ENCODE assay signal across 14 cellular contexts in the genomic region with DNA sequence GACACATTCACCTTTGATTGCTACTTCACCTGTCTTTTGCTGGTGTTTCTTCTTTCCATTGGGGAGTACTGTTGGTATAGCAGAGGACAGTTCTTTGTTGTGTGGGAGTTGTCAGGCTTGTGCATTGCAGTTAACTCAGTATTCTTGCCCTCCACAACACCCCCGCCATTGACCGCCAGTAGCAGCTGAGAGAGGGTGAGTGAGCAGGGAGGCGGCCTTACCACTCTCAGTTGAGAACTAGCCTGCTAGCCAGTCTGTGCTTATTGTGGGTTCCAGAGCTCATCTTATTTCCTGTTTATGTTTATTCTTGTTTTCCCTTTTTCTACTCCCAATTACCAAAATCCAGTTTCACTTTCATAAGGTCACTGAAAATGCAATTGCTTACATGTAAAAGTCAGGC. TPM values are rescaled to one million over a fixed set of nuclear protein-coding genes. Genes with fewer than 3 reads are reported as not detected.
DNase-seq lines count a peak whose midpoint lies in the region; ATAC-seq and TF ChIP-seq lines count a peak whose summit lies in the region.
"Had no signal": no experiment of that assay in that cellular context is flagged by ENCODE, and none has a peak within 500 bp of the region (broad histone marks: within the 10 kb centered on the region; RNA-seq: fewer than 3 reads in every experiment).

No MANE protein-coding gene starts in this region.

- H3K36me3 Mint-ChIP-seq in activated CD8-positive, alpha-beta memory T cell treated with anti-CD3 and anti-CD28 coated beads, Interleukin-2, amount 10 ng/mL, durations not matched to agents 7 days and 5 days, result peaks cover 11% of the 10 kb centered on the region
- H3K36me3 Mint-ChIP-seq in stimulated activated naive B cell treated with anti-CD40 and anti-IgM and Interleukin-4, amounts not matched to agents 10 μg/mL and 1 μg/mL and 100 μg/mL, for 72 hours, result peaks cover 3% of the 10 kb centered on the region in 2 donors

- no peak overlapping the region for H3K4me3 Mint-ChIP-seq in activated CD8-positive, alpha-beta memory T cell treated with anti-CD3 and anti-CD28 coated beads, Interleukin-2, amount 10 ng/mL, durations not matched to agents 7 days and 5 days
- H3K4me3 Mint-ChIP-seq in stimulated activated naive B cell treated with anti-CD40 and anti-IgM and Interleukin-4, amounts not matched to agents 10 μg/mL and 1 μg/mL and 100 μg/mL, for 72 hours, result peak overlapping the region in 1 of 2 donors; percentile 15
- H3K4me3 Mint-ChIP-seq: activated CD4-positive, alpha-beta T cell treated with anti-CD3 and anti-CD28 coated beads, Interleukin-2, amount 10 ng/mL, durations not matched to agents 7 days and 5 days; activated naive CD8-positive, alpha-beta T cell treated with anti-CD3 and anti-CD28 coated beads for 36 hours; dendritic cell treated with granulocyte-macrophage colony-stimulating factor and Interleukin-4, amounts not matched to agents 40 ng/mL and 50 ng/mL, for 4 days had no signal

- CTCF ChIA-PET in activated CD8-positive, alpha-beta memory T cell treated with anti-CD3 and anti-CD28 coated beads, Interleukin-2, amount 10 ng/mL, durations not matched to agents 7 days and 5 days (lab: Charles Lee), result interaction anchor here (1.4 kb wide), 1 partner anchor 26 kb away, joined by 3 read pairs; no protein-coding TSS in a partner anchor

- H3K4me1 ChIP-seq in upper lobe of left lung, result peaks cover 12 to 30% (median 15%) of the 10 kb centered on the region in 4 donors

- 48 to 53% methylated on average over 3 of the region's 3 CpGs for WGBS in upper lobe of left lung, 2 donors

- no peaks in the 10 kb centered on the region for H3K27me3 Mint-ChIP-seq in activated CD8-positive, alpha-beta memory T cell treated with anti-CD3 and anti-CD28 coated beads, Interleukin-2, amount 10 ng/mL, durations not matched to agents 7 days and 5 days
- H3K27me3 Mint-ChIP-seq in stimulated activated naive B cell treated with anti-CD40 and anti-IgM and Interleukin-4, amounts not matched to agents 10 μg/mL and 1 μg/mL and 100 μg/mL, for 72 hours, result no peaks in the 10 kb centered on the region
- H3K27me3 Mint-ChIP-seq: activated CD4-positive, alpha-beta T cell treated with anti-CD3 and anti-CD28 coated beads, Interleukin-2, amount 10 ng/mL, durations not matched to agents 7 days and 5 days; activated naive CD8-positive, alpha-beta T cell treated with anti-CD3 and anti-CD28 coated beads for 36 hours; dendritic cell treated with granulocyte-macrophage colony-stimulating factor and Interleukin-4, amounts not matched to agents 40 ng/mL and 50 ng/mL, for 4 days; progenitor cell of endocrine pancreas had no signal

- H3K4me1 Mint-ChIP-seq in activated CD8-positive, alpha-beta memory T cell treated with anti-CD3 and anti-CD28 coated beads, Interleukin-2, amount 10 ng/mL, durations not matched to agents 7 days and 5 days, result peaks cover 57% of the 10 kb centered on the region
- peaks cover 28 to 77% of the 10 kb centered on the region in 2 donors for H3K4me1 Mint-ChIP-seq in stimulated activated naive B cell treated with anti-CD40 and anti-IgM and Interleukin-4, amounts not matched to agents 10 μg/mL and 1 μg/mL and 100 μg/mL, for 72 hours

- no peak for TF ChIP-seq EP300 in upper lobe of left lung (IDR thresholded peaks at IDR 0.05)

- H3K27ac Mint-ChIP-seq in activated CD8-positive, alpha-beta memory T cell treated with anti-CD3 and anti-CD28 coated beads, Interleukin-2, amount 10 ng/mL, durations not matched to agents 7 days and 5 days, result peak overlapping the region; percentile 24
- peak overlapping the region; percentile 49 for H3K27ac Mint-ChIP-seq in stimulated activated naive B cell treated with anti-CD40 and anti-IgM and Interleukin-4, amounts not matched to agents 10 μg/mL and 1 μg/mL and 100 μg/mL, for 72 hours
- H3K27ac Mint-ChIP-seq: activated CD4-positive, alpha-beta T cell treated with anti-CD3 and anti-CD28 coated beads, Interleukin-2, amount 10 ng/mL, durations not matched to agents 7 days and 5 days; activated naive CD8-positive, alpha-beta T cell treated with anti-CD3 and anti-CD28 coated beads for 36 hours; dendritic cell treated with granulocyte-macrophage colony-stimulating factor and Interleukin-4, amounts not matched to agents 40 ng/mL and 50 ng/mL, for 4 days; progenitor cell of endocrine pancreas had no signal

- no peak overlapping the region for H3K27ac ChIP-seq in coronary artery
- H3K27ac ChIP-seq in upper lobe of left lung, result no peak overlapping the region

- no peaks in the 10 kb centered on the region for H3K9me3 Mint-ChIP-seq in activated CD8-positive, alpha-beta memory T cell treated with anti-CD3 and anti-CD28 coated beads, Interleukin-2, amount 10 ng/mL, durations not matched to agents 7 days and 5 days (ENCODE audit: low read depth)
- H3K9me3 Mint-ChIP-seq in stimulated activated naive B cell treated with anti-CD40 and anti-IgM and Interleukin-4, amounts not matched to agents 10 μg/mL and 1 μg/mL and 100 μg/mL, for 72 hours, result peaks cover 2 to 3% of the 10 kb centered on the region in 2 donors
- H3K9me3 Mint-ChIP-seq: activated CD4-positive, alpha-beta T cell treated with anti-CD3 and anti-CD28 coated beads, Interleukin-2, amount 10 ng/mL, durations not matched to agents 7 days and 5 days; activated naive CD8-positive, alpha-beta T cell treated with anti-CD3 and anti-CD28 coated beads for 36 hours; dendritic cell treated with granulocyte-macrophage colony-stimulating factor and Interleukin-4, amounts not matched to agents 40 ng/mL and 50 ng/mL, for 4 days had no signal

- no peaks in the 10 kb centered on the region for H3K9me3 ChIP-seq in upper lobe of left lung

- H3K4me3 ChIP-seq in coronary artery (peak overlapping the region; percentile 18), upper lobe of left lung (no peak overlapping the region)

- H3K36me3 ChIP-seq in upper lobe of left lung, result no peaks in the 10 kb centered on the region

- ATAC-seq in activated CD8-positive, alpha-beta memory T cell treated with anti-CD3 and anti-CD28 coated beads, Interleukin-2, amount 10 ng/mL, durations not matched to agents 7 days and 5 days, result peak; percentile 39
- ATAC-seq in HG03066 (IDR thresholded peaks at IDR 0.05; ENCODE audit: low read depth, unreplicated experiment) (peak; percentile 66), upper lobe of left lung (ENCODE audit: low FRiP score in 2 of 2) (no peak), HG03571 (IDR thresholded peaks at IDR 0.05; ENCODE audit: unreplicated experiment) (no peak)
- ATAC-seq in stimulated activated naive B cell treated with anti-CD40 and anti-IgM and Interleukin-4, amounts not matched to agents 10 μg/mL and 1 μg/mL and 100 μg/mL, for 72 hours (replicated peaks), result no peak
- ATAC-seq: Right ventricle myocardium inferior had no signal

- no peak for TF ChIP-seq POLR2A in upper lobe of left lung (IDR thresholded peaks at IDR 0.05)

- no peaks in the 10 kb centered on the region for H3K27me3 ChIP-seq in upper lobe of left lung

- DNase-seq in activated CD8-positive, alpha-beta memory T cell treated with anti-CD3 and anti-CD28 coated beads, Interleukin-2, amount 10 ng/mL, durations not matched to agents 7 days and 5 days, result no peak
- no peak for DNase-seq in activated CD8-positive, alpha-beta memory T cell treated with anti-CD3 and anti-CD28 coated beads for 24 hours
- no peak for DNase-seq in coronary artery (ENCODE audit: low spot score)
- no peak for DNase-seq in stimulated activated naive B cell treated with anti-CD40 and anti-IgM and Interleukin-4, amounts not matched to agents 10 μg/mL and 1 μg/mL and 100 μg/mL, for 72 hours
- no peak for DNase-seq in SHP77 (lab: John Stamatoyannopoulos, UW)
- DNase-seq in upper lobe of left lung, result no peak
- DNase-seq: activated CD4-positive, alpha-beta T cell treated with anti-CD3 and anti-CD28 coated beads, Interleukin-2, amount 10 ng/mL, durations not matched to agents 7 days and 5 days; activated naive CD8-positive, alpha-beta T cell treated with anti-CD3 and anti-CD28 coated beads for 36 hours; KBM-7 had no signal

- TF ChIP-seq CTCF in coronary artery (IDR thresholded peaks at IDR 0.05) (no peak), upper lobe of left lung (IDR thresholded peaks at IDR 0.05) (no peak)

RNA-seq across cellular contexts. Expression of a gene that starts 52.2 kb away (rescaled TPM):
- total RNA-seq in activated CD8-positive, alpha-beta memory T cell treated with anti-CD3 and anti-CD28 coated beads, Interleukin-2, amount 10 ng/mL, durations not matched to agents 7 days and 5 days, result 10 to 100 TPM; 54.6 to 66.3 TPM
- total RNA-seq in upper lobe of left lung, result 10 to 100 TPM; 21.6 to 54.3 (median 37.8) TPM

Comparison
In these comparisons a context has a peak if more than half of its experiments do, and no peak if none do; other contexts are left out.
1. ATAC-seq: peak in activated CD8-positive, alpha-beta memory T cell treated with anti-CD3 and anti-CD28 coated beads, Interleukin-2, amount 10 ng/mL, durations not matched to agents 7 days and 5 days (single experiment) and HG03066 (single experiment); none in stimulated activated naive B cell treated with anti-CD40 and anti-IgM and Interleukin-4, amounts not matched to agents 10 μg/mL and 1 μg/mL and 100 μg/mL, for 72 hours (0 of 2), upper lobe of left lung (0 of 2) and HG03571 (single experiment).